33 cellular contexts compared by ENCODE assay signal in genomic region chr1:24275104-24275410, GRCh38. TPM values are rescaled to one million over a fixed set of nuclear protein-coding genes. Genes with fewer than 3 reads are reported as not detected.
"Had no signal": no experiment of that assay in that cellular context is flagged by ENCODE, and none has a peak within 500 bp of the region (broad histone marks: within the 10 kb centered on the region; RNA-seq: fewer than 3 reads in every experiment).

No MANE protein-coding gene starts in this region.

- DNase-seq: activated B cell treated with CpG ODN at 0.5 μM for 24 hours; activated CD4-positive, alpha-beta memory T cell treated with anti-CD3 and anti-CD28 coated beads for 36 hours; activated CD4-positive, alpha-beta memory T cell treated with anti-CD3 and anti-CD28 coated beads, Interleukin-2, amount 10 ng/mL, durations not matched to agents 7 days and 5 days; activated CD4-positive, alpha-beta T cell treated with anti-CD3 and anti-CD28 coated beads for 1 hour; activated CD4-positive, alpha-beta T cell treated with anti-CD3 and anti-CD28 coated beads for 36 hours; activated CD4-positive, alpha-beta T cell treated with anti-CD3 and anti-CD28 coated beads for 4 hours; activated CD4-positive, alpha-beta T cell treated with anti-CD3 and anti-CD28 coated beads for 48 hours; activated CD4-positive, alpha-beta T cell treated with anti-CD3 and anti-CD28 coated beads, Interleukin-2, amount 10 ng/mL, durations not matched to agents 24 days and 14 days; activated CD4-positive, alpha-beta T cell treated with anti-CD3 and anti-CD28 coated beads, Interleukin-2, amount 10 ng/mL, durations not matched to agents 7 days and 5 days; activated CD4-positive, alpha-beta T cell treated with anti-CD3 and anti-CD28 coated beads, Interleukin-2, amount 50 U/mL, for 1 hour; activated CD4-positive, alpha-beta T cell treated with anti-CD3 and anti-CD28 coated beads, Interleukin-2, amount 50 U/mL, for 4 hours; activated CD4-positive, alpha-beta T cell treated with anti-CD3 and anti-CD28 coated beads, Interleukin-2, amount 50 U/mL, for 48 hours; activated CD4-positive, CD25-positive, alpha-beta regulatory T cell; activated CD4-positive, CD25-positive, alpha-beta regulatory T cell treated with anti-CD3 and anti-CD28 coated beads, Interleukin-2, amount 50 U/mL, for 72 hours; activated CD8-positive, alpha-beta memory T cell treated with anti-CD3 and anti-CD28 coated beads, Interleukin-2, amount 50 U/mL, for 4 hours; activated CD8-positive, alpha-beta T cell treated with anti-CD3 and anti-CD28 coated beads for 36 hours; activated CD8-positive, alpha-beta T cell treated with anti-CD3 and anti-CD28 coated beads, Interleukin-2, amount 10 ng/mL, durations not matched to agents 7 days and 5 days; activated T-cell treated with anti-CD3 and anti-CD28 coated beads for 4 hours; activated T-cell treated with anti-CD3 and anti-CD28 coated beads, Interleukin-2, amount 50 U/mL, for 1 hour; T-cell; T-helper 1 cell; T-helper 17 cell; T-helper 2 cell; T-helper 9 cell; T1000; WERI-Rb-1 had no signal

- H3K36me3 ChIP-seq: WERI-Rb-1 had no signal

- ATAC-seq: activated CD4-positive, alpha-beta T cell treated with anti-CD3 and anti-CD28 coated beads for 36 hours; activated CD4-positive, CD25-positive, alpha-beta regulatory T cell treated with anti-CD3 and anti-CD28 coated beads, Interleukin-2, amount 50 U/mL, for 24 hours; activated CD8-positive, alpha-beta memory T cell treated with anti-CD3 and anti-CD28 coated beads, Interleukin-2, amount 10 ng/mL, durations not matched to agents 7 days and 5 days; activated CD8-positive, alpha-beta T cell treated with anti-CD3 and anti-CD28 coated beads for 36 hours; activated CD8-positive, alpha-beta T cell treated with anti-CD3 and anti-CD28 coated beads, Interleukin-2, amount 10 ng/mL, durations not matched to agents 7 days and 5 days; T-cell; T-helper 17 cell; WTC11 had no signal

- FAIRE-seq: TTC549 had no signal

- H3K27ac ChIP-seq: VCaP, WERI-Rb-1 had no signal

RNA-seq across cellular contexts. Expression of gene GRHL3, which starts 44.1 kb away (rescaled TPM):
- total RNA-seq: activated CD4-positive, alpha-beta memory T cell treated with anti-CD3 and anti-CD28 coated beads for 36 hours; activated CD4-positive, alpha-beta T cell treated with anti-CD3 and anti-CD28 coated beads for 36 hours; activated CD4-positive, alpha-beta T cell treated with anti-CD3 and anti-CD28 coated beads, Interleukin-2, amount 10 ng/mL, durations not matched to agents 24 days and 14 days; activated CD4-positive, alpha-beta T cell treated with anti-CD3 and anti-CD28 coated beads, Interleukin-2, amount 10 ng/mL, durations not matched to agents 7 days and 5 days; activated CD8-positive, alpha-beta memory T cell treated with anti-CD3 and anti-CD28 coated beads for 36 hours; activated CD8-positive, alpha-beta T cell treated with anti-CD3 and anti-CD28 coated beads for 36 hours; activated CD8-positive, alpha-beta T cell treated with anti-CD3 and anti-CD28 coated beads, Interleukin-2, amount 10 ng/mL, durations not matched to agents 7 days and 5 days; T-cell; T-helper 17 cell; T-helper 2 cell treated with Interferon-gamma antibody and Interleukin-4, amounts not matched to agents 100 ng/mL and 5 ng/mL, for 36 hours had no signal
